Comparison of ENCODE assay signal across 9 cellular contexts in the genomic region with DNA sequence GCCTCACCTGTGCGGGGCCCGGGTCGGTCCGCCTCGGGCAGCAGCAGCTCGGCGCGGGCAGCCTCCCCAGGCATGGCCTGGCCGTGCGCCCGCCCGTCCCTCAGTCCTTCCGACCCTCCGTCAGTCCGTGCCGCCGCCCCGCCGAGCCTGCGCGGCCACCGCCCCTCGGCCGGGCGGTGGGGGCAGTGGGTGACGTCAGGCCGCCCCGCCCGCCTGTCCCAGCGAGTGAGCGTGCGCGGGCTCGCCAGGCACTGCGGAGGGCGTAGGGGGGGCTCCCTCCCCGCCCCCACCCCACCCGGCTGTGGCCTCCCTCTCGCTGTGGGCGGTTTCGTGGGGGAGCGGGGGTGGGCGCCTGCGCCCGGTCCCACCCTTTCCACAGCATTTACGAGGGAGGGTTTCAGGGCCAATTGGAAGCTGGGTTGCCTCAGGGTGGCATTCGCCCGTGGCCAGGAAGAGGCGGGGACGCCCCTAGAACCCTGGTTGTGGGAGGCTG. TPM values are rescaled to one million over a fixed set of nuclear protein-coding genes. Genes with fewer than 3 reads are reported as not detected.
DNase-seq lines count a peak whose midpoint lies in the region; ATAC-seq and FAIRE-seq lines count a peak whose summit lies in the region.
"Had no signal": no experiment of that assay in that cellular context is flagged by ENCODE, and none has a peak within 500 bp of the region (broad histone marks: within the 10 kb centered on the region; RNA-seq: fewer than 3 reads in every experiment).

A gene with protein sequence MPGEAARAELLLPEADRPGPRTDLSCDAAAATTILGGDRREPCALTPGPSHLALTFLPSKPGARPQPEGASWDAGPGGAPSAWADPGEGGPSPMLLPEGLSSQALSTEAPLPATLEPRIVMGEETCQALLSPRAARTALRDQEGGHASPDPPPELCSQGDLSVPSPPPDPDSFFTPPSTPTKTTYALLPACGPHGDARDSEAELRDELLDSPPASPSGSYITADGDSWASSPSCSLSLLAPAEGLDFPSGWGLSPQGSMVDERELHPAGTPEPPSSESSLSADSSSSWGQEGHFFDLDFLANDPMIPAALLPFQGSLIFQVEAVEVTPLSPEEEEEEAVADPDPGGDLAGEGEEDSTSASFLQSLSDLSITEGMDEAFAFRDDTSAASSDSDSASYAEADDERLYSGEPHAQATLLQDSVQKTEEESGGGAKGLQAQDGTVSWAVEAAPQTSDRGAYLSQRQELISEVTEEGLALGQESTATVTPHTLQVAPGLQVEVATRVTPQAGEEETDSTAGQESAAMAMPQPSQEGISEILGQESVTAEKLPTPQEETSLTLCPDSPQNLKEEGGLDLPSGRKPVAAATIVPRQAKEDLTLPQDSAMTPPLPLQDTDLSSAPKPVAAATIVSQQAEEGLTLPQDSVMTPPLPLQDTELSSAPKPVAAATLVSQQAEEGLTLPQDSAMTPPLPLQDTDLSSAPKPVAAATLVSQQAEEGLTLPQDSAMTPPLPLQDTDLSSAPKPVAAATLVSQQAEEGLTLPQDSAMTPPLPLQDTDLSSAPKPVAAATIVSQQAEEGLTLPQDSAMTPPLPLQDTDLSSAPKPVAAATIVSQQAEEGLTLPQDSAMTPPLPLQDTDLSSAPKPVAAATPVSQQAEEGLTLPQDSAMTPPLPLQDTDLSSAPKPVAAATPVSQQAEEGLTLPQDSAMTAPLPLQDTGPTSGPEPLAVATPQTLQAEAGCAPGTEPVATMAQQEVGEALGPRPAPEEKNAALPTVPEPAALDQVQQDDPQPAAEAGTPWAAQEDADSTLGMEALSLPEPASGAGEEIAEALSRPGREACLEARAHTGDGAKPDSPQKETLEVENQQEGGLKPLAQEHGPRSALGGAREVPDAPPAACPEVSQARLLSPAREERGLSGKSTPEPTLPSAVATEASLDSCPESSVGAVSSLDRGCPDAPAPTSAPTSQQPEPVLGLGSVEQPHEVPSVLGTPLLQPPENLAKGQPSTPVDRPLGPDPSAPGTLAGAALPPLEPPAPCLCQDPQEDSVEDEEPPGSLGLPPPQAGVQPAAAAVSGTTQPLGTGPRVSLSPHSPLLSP (N-terminal part only) (minus strand): TSS at position 149 of the 493 bp plus-strand sequence. CDS start 75 bp downstream, at position 74.

- H3K27ac ChIP-seq in SK-N-MC (no peak within 1 kb of the TSS), temporal lobe (ENCODE audit: low read depth, low read length) (peak within 1 kb of the TSS; percentile 99)

- peak; percentile 66 to 69 for DNase-seq in NCI-H2081 (lab: John Stamatoyannopoulos, UW)
- DNase-seq in NCI-H2081 treated with DMSO at 0.1 percent for 48 hours (lab: John Stamatoyannopoulos, UW), result no peak
- DNase-seq in SK-N-MC (ENCODE audit: low read depth, low spot score), result no peak
- peak in 2 of 3 experiments; percentile 15 to 28 for DNase-seq in effector memory CD8-positive, alpha-beta T cell
- DNase-seq in memory B cell (ENCODE audit: low spot score in 2 of 2), result peak in 1 of 2 donors; percentile 25
- no peak for DNase-seq in GM19239 (ENCODE audit: insufficient read length, low spot score)

- H3K9me3 ChIP-seq in SK-N-MC (ENCODE audit: low read depth, low read length), result no peaks in the 10 kb centered on the region

- no peak within 1 kb of the TSS for H3K9ac ChIP-seq in SK-N-MC (ENCODE audit: insufficient read length)

- peaks cover 8 to 9% of the 10 kb centered on the region in 2 donors for H3K27me3 Mint-ChIP-seq in effector memory CD8-positive, alpha-beta T cell
- peaks cover 5% of the 10 kb centered on the region for H3K27me3 Mint-ChIP-seq in memory B cell

- H3K9me3 Mint-ChIP-seq in effector memory CD8-positive, alpha-beta T cell, result peaks cover 0 to 1% of the 10 kb centered on the region in 2 donors
- peaks cover 3% of the 10 kb centered on the region for H3K9me3 Mint-ChIP-seq in memory B cell

- peak; percentile 68 for ATAC-seq in effector memory CD8-positive, alpha-beta T cell (replicated peaks)
- ATAC-seq in memory B cell (ENCODE audit: low read depth) (peak; percentile 67), GM18909 (IDR thresholded peaks at IDR 0.05; ENCODE audit: poor library complexity, unreplicated experiment) (no peak)

- H3K4me1 Mint-ChIP-seq in effector memory CD8-positive, alpha-beta T cell (ENCODE audit: low read depth in 2 of 2), result peaks cover 0 to 6% of the 10 kb centered on the region in 2 donors
- H3K4me1 Mint-ChIP-seq in memory B cell, result no peaks in the 10 kb centered on the region

- no peaks in the 10 kb centered on the region for H3K36me3 ChIP-seq in SK-N-MC (ENCODE audit: insufficient read depth, low read length)

- H3K4me3 ChIP-seq in SK-N-MC, result peak within 1 kb of the TSS; percentile 75

- H3K36me3 Mint-ChIP-seq in effector memory CD8-positive, alpha-beta T cell (ENCODE audit: insufficient read depth), result peaks cover 7% of the 10 kb centered on the region
- H3K36me3 Mint-ChIP-seq in memory B cell, result peaks cover 2% of the 10 kb centered on the region

- peak within 1 kb of the TSS; percentile 35 to 60 for H3K27ac Mint-ChIP-seq in effector memory CD8-positive, alpha-beta T cell
- no peak within 1 kb of the TSS for H3K27ac Mint-ChIP-seq in memory B cell

- FAIRE-seq in GM19239 (lab: Jason Lieb, UNC), result no peak
- FAIRE-seq: TTC549 had no signal

- H3K4me3 Mint-ChIP-seq in effector memory CD8-positive, alpha-beta T cell, result peak within 1 kb of the TSS; percentile 73 to 78
- H3K4me3 Mint-ChIP-seq in memory B cell, result peak within 1 kb of the TSS; percentile 68

RNA-seq across cellular contexts. Expression of the gene that starts here (rescaled TPM):
- 8.9 TPM for total RNA-seq in temporal lobe

Comparison
In these comparisons a context has a peak if more than half of its experiments do, and no peak if none do; other contexts are left out.
1. DNase-seq: peak in NCI-H2081 (2 of 2) and effector memory CD8-positive, alpha-beta T cell (2 of 3); none in NCI-H2081 treated with DMSO at 0.1 percent for 48 hours (single experiment), SK-N-MC (single experiment) and GM19239 (single experiment).